ENCODE assay signal across 18 cellular contexts in the genomic region with DNA sequence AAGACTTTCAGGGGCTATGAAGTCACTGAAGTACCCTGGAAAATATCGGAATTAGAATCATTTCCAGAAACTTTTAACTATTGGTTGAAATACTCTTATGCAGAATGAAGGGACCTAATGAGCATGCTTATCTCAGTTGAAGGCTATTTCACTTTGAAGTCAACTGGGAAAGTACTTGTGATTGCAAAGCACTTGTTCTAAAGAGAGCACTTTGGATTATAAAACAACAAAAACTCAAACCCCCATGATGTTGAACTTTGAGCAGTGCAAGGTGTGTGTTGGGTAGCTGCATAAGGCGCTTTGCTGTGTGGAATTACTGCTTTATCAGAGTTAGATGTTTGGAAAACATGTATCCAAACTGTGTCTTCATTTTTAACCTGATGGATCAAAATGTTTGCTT.
"Had no signal": no experiment of that assay in that cellular context is flagged by ENCODE, and none has a peak within 500 bp of the region (broad histone marks: within the 10 kb centered on the region; RNA-seq: fewer than 3 reads in every experiment).

No MANE protein-coding gene starts in this region.

- ATAC-seq: foreskin keratinocyte; lower lobe of right lung; naive thymus-derived CD8-positive, alpha-beta T cell; psoas muscle; sciatic nerve; stimulated activated naive CD8-positive, alpha-beta T cell treated with anti-CD3 and anti-CD28 coated beads, Interleukin-15, Interleukin-2, amounts not matched to agents 100 U/mL and 50 U/mL, for 24 hours had no signal

- H3K4me3 Mint-ChIP-seq: endodermal cell; naive thymus-derived CD8-positive, alpha-beta T cell; type B pancreatic cell had no signal

- H3K9me3 ChIP-seq: lower lobe of right lung, neutrophil, psoas muscle, suprapubic skin, thyroid gland, vagina had no signal

- H3K36me3 Mint-ChIP-seq: naive thymus-derived CD8-positive, alpha-beta T cell; type B pancreatic cell had no signal

- H3K36me3 ChIP-seq: lower lobe of right lung, neutrophil, suprapubic skin, thyroid gland, vagina had no signal

- H3K4me1 ChIP-seq: psoas muscle had no signal

- H3K27ac ChIP-seq: coronary artery, foreskin keratinocyte, lower lobe of right lung, neutrophil, psoas muscle, suprapubic skin, thyroid gland, vagina had no signal

- H3K9me3 Mint-ChIP-seq: endodermal cell; naive thymus-derived CD8-positive, alpha-beta T cell had no signal

- H3K4me3 ChIP-seq: coronary artery, lower lobe of right lung, psoas muscle, suprapubic skin, thyroid gland, vagina had no signal

- H3K27me3 ChIP-seq: foreskin keratinocyte, neutrophil, suprapubic skin, thyroid gland, vagina had no signal

- H3K27ac Mint-ChIP-seq: endodermal cell, type B pancreatic cell had no signal

- DNase-seq: effector CD4-positive, alpha-beta T cell; endodermal cell; erythroblast; foreskin keratinocyte; lower lobe of right lung; mesenchymal stem cell; midbrain; naive thymus-derived CD8-positive, alpha-beta T cell; psoas muscle; retina; stimulated activated naive CD8-positive, alpha-beta T cell treated with anti-CD3 and anti-CD28 coated beads, Interleukin-15, Interleukin-2, amounts not matched to agents 100 U/mL and 50 U/mL, for 24 hours; thyroid gland had no signal

- H3K27me3 Mint-ChIP-seq: naive thymus-derived CD8-positive, alpha-beta T cell; type B pancreatic cell had no signal
